Comparison of ENCODE assay signal across 20 cellular contexts in the genomic region with DNA sequence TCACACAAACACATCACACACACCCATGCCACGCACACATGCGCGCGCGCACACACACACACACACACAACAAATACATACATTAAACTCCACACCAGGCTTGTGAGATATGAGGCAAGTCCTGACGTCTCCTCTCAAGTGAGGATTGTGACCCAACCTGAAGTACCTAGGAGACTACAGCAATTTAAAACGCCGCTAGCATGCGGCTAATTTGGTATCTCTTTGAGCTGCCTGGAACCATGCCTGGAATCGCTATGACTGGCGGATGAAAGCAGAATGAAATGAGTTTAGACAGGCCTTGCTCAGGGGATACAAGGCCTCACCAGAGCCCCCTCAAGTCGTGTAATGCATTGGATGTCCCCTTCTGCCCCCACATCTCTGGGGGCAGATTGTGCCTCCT. TPM values are rescaled to one million over a fixed set of nuclear protein-coding genes. Genes with fewer than 3 reads are reported as not detected.
DNase-seq lines count a peak whose midpoint lies in the region; ATAC-seq and TF ChIP-seq lines count a peak whose summit lies in the region.
"Had no signal": no experiment of that assay in that cellular context is flagged by ENCODE, and none has a peak within 500 bp of the region (broad histone marks: within the 10 kb centered on the region; RNA-seq: fewer than 3 reads in every experiment).

No MANE protein-coding gene starts in this region.

- H3K27ac ChIP-seq in right cardiac atrium (ENCODE audit: low read length) (no peak overlapping the region), mammary epithelial cell (ENCODE audit: insufficient read depth, low read depth, low read length) (peak overlapping the region; percentile 21), layer of hippocampus (ENCODE audit: low read depth, low read length) (peak overlapping the region; percentile 22), sigmoid colon (no peak overlapping the region)
- H3K27ac ChIP-seq: BLaER1, GM23248, spleen, testis had no signal

- DNase-seq in Right ventricle myocardium superior, result no peak
- DNase-seq in right cardiac atrium, result no peak
- peak; percentile 77 for DNase-seq in mammary epithelial cell
- no peak for DNase-seq in sigmoid colon
- no peak for DNase-seq in stimulated activated naive B cell treated with anti-CD40 and anti-IgM and Interleukin-4, amounts not matched to agents 10 μg/mL and 1 μg/mL and 100 μg/mL, for 72 hours
- DNase-seq in middle frontal gyrus (ENCODE audit: extremely low spot score, low spot score), result no peak
- DNase-seq: activated CD4-positive, alpha-beta T cell treated with anti-CD3 and anti-CD28 coated beads, Interleukin-2, amount 10 ng/mL, durations not matched to agents 7 days and 5 days; DMS79 treated with DMSO at 0.1 percent for 48 hours; foreskin fibroblast; GM23248; NCI-H69; occipital lobe; SHP77; spleen; testis had no signal

- peaks cover 17% of the 10 kb centered on the region in 2 donors for H3K4me1 Mint-ChIP-seq in stimulated activated naive B cell treated with anti-CD40 and anti-IgM and Interleukin-4, amounts not matched to agents 10 μg/mL and 1 μg/mL and 100 μg/mL, for 72 hours

- peaks cover 20% of the 10 kb centered on the region for H3K4me1 ChIP-seq in right cardiac atrium (ENCODE audit: control insufficient read depth, insufficient read depth, low read length)
- peaks cover 53% of the 10 kb centered on the region for H3K4me1 ChIP-seq in mammary epithelial cell (ENCODE audit: insufficient read depth, low read length)
- H3K4me1 ChIP-seq in sigmoid colon, result peaks cover 0 to 33% (median 32%) of the 10 kb centered on the region in 4 donors
- H3K4me1 ChIP-seq: BLaER1 had no signal

- H3K36me3 Mint-ChIP-seq in stimulated activated naive B cell treated with anti-CD40 and anti-IgM and Interleukin-4, amounts not matched to agents 10 μg/mL and 1 μg/mL and 100 μg/mL, for 72 hours, result no peaks in the 10 kb centered on the region

- TF ChIP-seq CTCF in mammary epithelial cell (conservative IDR thresholded peaks at IDR 0.05 in 1 of 2, IDR thresholded peaks at IDR 0.05 in 1 of 2; ENCODE audit: extremely low read depth in 1 of 2, insufficient read depth in 1 of 2, low read depth in 1 of 2, low read length in 2 of 2) (no peak), sigmoid colon (IDR thresholded peaks at IDR 0.05) (no peak)

- intact Hi-C loops in Right ventricle myocardium superior (cut with DNase I) (no loop called here), right cardiac atrium (cut with DNase I) (no loop called here), mammary epithelial cell (cut with micrococcal nuclease) (no loop called here), sigmoid colon (cut with DNase I) (no loop called here)

- in situ Hi-C loops in mammary epithelial cell (cut with MboI; ENCODE audit: low sequenced_read_pairs in 2 of 2), result no loop called here

- TF ChIP-seq EP300 in sigmoid colon (IDR thresholded peaks at IDR 0.05), result no peak

- dilution Hi-C loops in mammary epithelial cell (cut with HindIII; ENCODE audit: low sequenced_read_pairs), result no loop called here

- peak overlapping the region; percentile 29 for H3K4me2 ChIP-seq in mammary epithelial cell (ENCODE audit: insufficient read depth, low read depth, low read length)
- H3K4me2 ChIP-seq: BLaER1 had no signal

- TF ChIP-seq POLR2A in sigmoid colon (IDR thresholded peaks at IDR 0.05), result no peak

- peaks cover 14% of the 10 kb centered on the region for H3K79me2 ChIP-seq in mammary epithelial cell (ENCODE audit: insufficient read depth, low read length)

- no peaks in the 10 kb centered on the region for H3K27me3 ChIP-seq in right cardiac atrium (ENCODE audit: control insufficient read depth, insufficient read depth)
- no peaks in the 10 kb centered on the region for H3K27me3 ChIP-seq in mammary epithelial cell (ENCODE audit: insufficient read depth, low read length)
- no peaks in the 10 kb centered on the region for H3K27me3 ChIP-seq in layer of hippocampus (ENCODE audit: control insufficient read depth, insufficient read depth, low read length)
- H3K27me3 ChIP-seq in sigmoid colon, result no peaks in the 10 kb centered on the region
- H3K27me3 ChIP-seq: BLaER1, spleen, testis had no signal

- H3K4me3 Mint-ChIP-seq in stimulated activated naive B cell treated with anti-CD40 and anti-IgM and Interleukin-4, amounts not matched to agents 10 μg/mL and 1 μg/mL and 100 μg/mL, for 72 hours, result no peak overlapping the region
- H3K4me3 Mint-ChIP-seq: activated CD4-positive, alpha-beta T cell treated with anti-CD3 and anti-CD28 coated beads, Interleukin-2, amount 10 ng/mL, durations not matched to agents 7 days and 5 days; activated T-helper 17 cell treated with anti-CD3 and anti-CD28 coated beads, Interleukin-2, amount 50 U/mL, for 72 hours had no signal

- no peaks in the 10 kb centered on the region for H4K20me1 ChIP-seq in mammary epithelial cell (ENCODE audit: insufficient read depth, low read length)
- H4K20me1 ChIP-seq: BLaER1 had no signal

- peak overlapping the region; percentile 61 for H2AFZ ChIP-seq in mammary epithelial cell (ENCODE audit: low read depth, low read length)
- H2AFZ ChIP-seq: GM23248 had no signal

- no peaks in the 10 kb centered on the region for H3K27me3 Mint-ChIP-seq in stimulated activated naive B cell treated with anti-CD40 and anti-IgM and Interleukin-4, amounts not matched to agents 10 μg/mL and 1 μg/mL and 100 μg/mL, for 72 hours
- H3K27me3 Mint-ChIP-seq: activated CD4-positive, alpha-beta T cell treated with anti-CD3 and anti-CD28 coated beads, Interleukin-2, amount 10 ng/mL, durations not matched to agents 7 days and 5 days had no signal

- H3K4me3 ChIP-seq in right cardiac atrium (ENCODE audit: low read length) (no peak overlapping the region), mammary epithelial cell (replicated peaks in 1 of 3; ENCODE audit: insufficient read depth in 1 of 3, low read depth in 2 of 3, low read length in 3 of 3) (no peak overlapping the region), sigmoid colon (no peak overlapping the region)
- H3K4me3 ChIP-seq: BLaER1, GM23248, lung, spleen, testis had no signal

- peak overlapping the region; percentile 7 for H3K9ac ChIP-seq in mammary epithelial cell (ENCODE audit: insufficient read depth, low read length)
- H3K9ac ChIP-seq: BLaER1, GM23248 had no signal

- ATAC-seq in Right ventricle myocardium superior (ENCODE audit: poor library complexity) (peak; percentile 58), right cardiac atrium (no peak)
- no peak for ATAC-seq in stimulated activated naive B cell treated with anti-CD40 and anti-IgM and Interleukin-4, amounts not matched to agents 10 μg/mL and 1 μg/mL and 100 μg/mL, for 72 hours (replicated peaks)
- ATAC-seq: activated T-helper 17 cell treated with anti-CD3 and anti-CD28 coated beads, Interleukin-2, amount 50 U/mL, for 72 hours had no signal

- no peak overlapping the region for H3K27ac Mint-ChIP-seq in stimulated activated naive B cell treated with anti-CD40 and anti-IgM and Interleukin-4, amounts not matched to agents 10 μg/mL and 1 μg/mL and 100 μg/mL, for 72 hours
- H3K27ac Mint-ChIP-seq: activated CD4-positive, alpha-beta T cell treated with anti-CD3 and anti-CD28 coated beads, Interleukin-2, amount 10 ng/mL, durations not matched to agents 7 days and 5 days; activated T-helper 17 cell treated with anti-CD3 and anti-CD28 coated beads, Interleukin-2, amount 50 U/mL, for 72 hours had no signal

- 61% methylated on average over 12 of the region's 12 CpGs for WGBS in right cardiac atrium
- 4% methylated on average over 12 of the region's 12 CpGs for WGBS in mammary epithelial cell (ENCODE audit: low coverage, missing lambda C conversion rate)
- WGBS in sigmoid colon, 2 donors, result 76 to 82% methylated on average over 12 of the region's 12 CpGs

- H3K36me3 ChIP-seq in mammary epithelial cell (ENCODE audit: insufficient read depth, low read length) (no peaks in the 10 kb centered on the region), sigmoid colon (no peaks in the 10 kb centered on the region)
- H3K36me3 ChIP-seq: BLaER1, spleen had no signal

- BruUV-seq in mammary epithelial cell (replicated peaks; lab: Mats Ljungman, UMichigan), result no TSS peak

- CTCF ChIA-PET in mammary epithelial cell (lab: Charles Lee; ENCODE audit: low non-redundant PET), result interaction anchor here (0.6 kb wide), 1 partner anchor 481 kb away, joined by 11 read pairs; no protein-coding TSS in a partner anchor

- H3K9me3 ChIP-seq in right cardiac atrium (ENCODE audit: control insufficient read depth, low read length), result no peaks in the 10 kb centered on the region
- no peaks in the 10 kb centered on the region for H3K9me3 ChIP-seq in mammary epithelial cell (replicated peaks; ENCODE audit: insufficient read depth, low read length)
- no peaks in the 10 kb centered on the region for H3K9me3 ChIP-seq in sigmoid colon
- H3K9me3 ChIP-seq: BLaER1, spleen, testis had no signal

- no peaks in the 10 kb centered on the region for H3K9me3 Mint-ChIP-seq in stimulated activated naive B cell treated with anti-CD40 and anti-IgM and Interleukin-4, amounts not matched to agents 10 μg/mL and 1 μg/mL and 100 μg/mL, for 72 hours
- H3K9me3 Mint-ChIP-seq: activated CD4-positive, alpha-beta T cell treated with anti-CD3 and anti-CD28 coated beads, Interleukin-2, amount 10 ng/mL, durations not matched to agents 7 days and 5 days; activated T-helper 17 cell treated with anti-CD3 and anti-CD28 coated beads, Interleukin-2, amount 50 U/mL, for 72 hours had no signal

RNA-seq across cellular contexts. Expression of gene RAB7B, which starts 1.6 kb away (rescaled TPM):
- total RNA-seq in Right ventricle myocardium superior (1.2 TPM), right cardiac atrium (1 to 10 TPM; 1.6 to 6.0 (median 4.8) TPM), mammary epithelial cell (10 to 100 TPM; 23.5 to 25.8 TPM), sigmoid colon (1 to 10 TPM in 3 of 4 donors, under 1 TPM in 1; 0.27 to 5.3 (median 2.0) TPM)
- polyA plus RNA-seq in right cardiac atrium (2.8 TPM), mammary epithelial cell (47.9 TPM), sigmoid colon (1 to 10 TPM in 2 of 3 donors, under 1 TPM in 1; 0.69 to 2.1 (median 1.2) TPM)
- 14.8 TPM for polyA minus RNA-seq in mammary epithelial cell
- total RNA-seq: activated CD4-positive, alpha-beta T cell treated with anti-CD3 and anti-CD28 coated beads, Interleukin-2, amount 10 ng/mL, durations not matched to agents 7 days and 5 days; activated T-helper 17 cell treated with anti-CD3 and anti-CD28 coated beads, Interleukin-2, amount 50 U/mL, for 72 hours; T-helper 2 cell treated with Interferon-gamma antibody and Interleukin-4, amounts not matched to agents 100 ng/mL and 5 ng/mL, for 36 hours had no signal

RNA-seq across cellular contexts. Expression of gene CTSE, which starts 18.9 kb away (rescaled TPM):
- total RNA-seq in Right ventricle myocardium superior (not detected), right cardiac atrium (under 1 TPM in 1 of 4 donors, not detected in 3; 0.18 TPM), mammary epithelial cell (under 1 TPM; 0.17 to 0.61 TPM), sigmoid colon (not detected)
- polyA plus RNA-seq in right cardiac atrium (not detected), mammary epithelial cell (1.0 TPM), sigmoid colon (1 to 10 TPM; 4.4 to 9.0 (median 8.6) TPM)
- polyA minus RNA-seq in mammary epithelial cell, result not detected
- total RNA-seq: activated CD4-positive, alpha-beta T cell treated with anti-CD3 and anti-CD28 coated beads, Interleukin-2, amount 10 ng/mL, durations not matched to agents 7 days and 5 days; activated T-helper 17 cell treated with anti-CD3 and anti-CD28 coated beads, Interleukin-2, amount 50 U/mL, for 72 hours; GM23248; occipital lobe; T-helper 2 cell treated with Interferon-gamma antibody and Interleukin-4, amounts not matched to agents 100 ng/mL and 5 ng/mL, for 36 hours had no signal
- polyA plus RNA-seq: GM23248 had no signal

RNA-seq across cellular contexts. Expression of gene RHEX, which starts 48.2 kb away (rescaled TPM):
- total RNA-seq in Right ventricle myocardium superior (0.86 TPM), right cardiac atrium (1 to 10 TPM in 1 of 4 donors, under 1 TPM in 2, not detected in 1; 0.17 to 1.7 (median 0.82) TPM), mammary epithelial cell (not detected), sigmoid colon (1 to 10 TPM in 1 of 4 donors, not detected in 3; 3.6 TPM)
- polyA plus RNA-seq in right cardiac atrium (not detected), mammary epithelial cell (not detected), sigmoid colon (1 to 10 TPM in 1 of 3 donors, under 1 TPM in 1, not detected in 1; 0.54 to 2.4 TPM)
- not detected for polyA minus RNA-seq in mammary epithelial cell
- total RNA-seq: activated CD4-positive, alpha-beta T cell treated with anti-CD3 and anti-CD28 coated beads, Interleukin-2, amount 10 ng/mL, durations not matched to agents 7 days and 5 days; activated T-helper 17 cell treated with anti-CD3 and anti-CD28 coated beads, Interleukin-2, amount 50 U/mL, for 72 hours; GM23248; occipital lobe; T-helper 2 cell treated with Interferon-gamma antibody and Interleukin-4, amounts not matched to agents 100 ng/mL and 5 ng/mL, for 36 hours had no signal
- polyA plus RNA-seq: GM23248 had no signal

Comparison
In these comparisons a context has a peak if more than half of its experiments do, and no peak if none do; other contexts are left out.
1. H3K27ac ChIP-seq: peak in mammary epithelial cell (single experiment) and layer of hippocampus (single experiment); none in right cardiac atrium (single experiment) and sigmoid colon (0 of 4).